In genomic region chr9:93061260-93061751, GRCh38 we compare ENCODE assay signal across 13 cellular contexts. TPM values are rescaled to one million over a fixed set of nuclear protein-coding genes. Genes with fewer than 3 reads are reported as not detected.
DNase-seq lines count a peak whose midpoint lies in the region; ATAC-seq, FAIRE-seq and TF ChIP-seq lines count a peak whose summit lies in the region.
"Had no signal": no experiment of that assay in that cellular context is flagged by ENCODE, and none has a peak within 500 bp of the region (broad histone marks: within the 10 kb centered on the region; RNA-seq: fewer than 3 reads in every experiment).

No MANE protein-coding gene starts in this region.

- DNase-seq in natural killer cell treated with Interleukin-12 subunit alpha and Interleukin-12 subunit beta and Interleukin-15 and Interleukin-18, amount 100 ng/mL, for 72 hours (ENCODE audit: low spot score): no peak
- no peak for DNase-seq in natural killer cell
- DNase-seq in T-helper 17 cell: no peak
- DNase-seq in kidney glomerular epithelial cell (lab: John Stamatoyannopoulos, UW): peak; percentile 7
- no peak for DNase-seq in GM12892 (ENCODE audit: insufficient read length)
- no peak for DNase-seq in NCI-H1694 treated with DMSO at 0.1 percent for 48 hours (lab: John Stamatoyannopoulos, UW)
- DNase-seq: C1 segment of cervical spinal cord; central memory CD4-positive, alpha-beta T cell; esophagus squamous epithelium; sigmoid colon had no signal

- H3K4me1 Mint-ChIP-seq in natural killer cell treated with Interleukin-12 subunit alpha and Interleukin-12 subunit beta and Interleukin-15 and Interleukin-18, amount 100 ng/mL, for 72 hours (ENCODE audit: low read depth in 2 of 2): peaks cover 48 to 59% of the 10 kb centered on the region in 2 donors
- H3K4me1 Mint-ChIP-seq in natural killer cell: peaks cover 45 to 70% of the 10 kb centered on the region in 2 donors
- peaks cover 61% of the 10 kb centered on the region for H3K4me1 Mint-ChIP-seq in T-helper 17 cell

- H3K27me3 Mint-ChIP-seq in natural killer cell treated with Interleukin-12 subunit alpha and Interleukin-12 subunit beta and Interleukin-15 and Interleukin-18, amount 100 ng/mL, for 72 hours: peaks cover 10 to 27% of the 10 kb centered on the region in 2 donors
- H3K27me3 Mint-ChIP-seq in natural killer cell (ENCODE audit: low read depth in 2 of 2): peaks cover 50 to 51% of the 10 kb centered on the region in 2 donors
- H3K27me3 Mint-ChIP-seq in T-helper 17 cell: no peaks in the 10 kb centered on the region

- FAIRE-seq in GM12892 (lab: Jason Lieb, UNC): no peak

- H3K9me3 Mint-ChIP-seq in natural killer cell treated with Interleukin-12 subunit alpha and Interleukin-12 subunit beta and Interleukin-15 and Interleukin-18, amount 100 ng/mL, for 72 hours: no peaks in the 10 kb centered on the region
- H3K9me3 Mint-ChIP-seq in natural killer cell: no peaks in the 10 kb centered on the region

- peak overlapping the region; percentile 87 for H3K4me3 Mint-ChIP-seq in natural killer cell treated with Interleukin-12 subunit alpha and Interleukin-12 subunit beta and Interleukin-15 and Interleukin-18, amount 100 ng/mL, for 72 hours
- H3K4me3 Mint-ChIP-seq in natural killer cell (no peak overlapping the region), T-helper 17 cell (peak overlapping the region; percentile 92)

- no peaks in the 10 kb centered on the region for H3K36me3 Mint-ChIP-seq in natural killer cell treated with Interleukin-12 subunit alpha and Interleukin-12 subunit beta and Interleukin-15 and Interleukin-18, amount 100 ng/mL, for 72 hours
- H3K36me3 Mint-ChIP-seq in natural killer cell: no peaks in the 10 kb centered on the region
- no peaks in the 10 kb centered on the region for H3K36me3 Mint-ChIP-seq in T-helper 17 cell (ENCODE audit: low read depth)

- H3K9me3 ChIP-seq in T-helper 17 cell (ENCODE audit: control insufficient read depth, low read length, poor library complexity, severe bottlenecking): no peaks in the 10 kb centered on the region
- H3K9me3 ChIP-seq: esophagus squamous epithelium, HAP-1, sigmoid colon had no signal

- no peak for TF ChIP-seq POLR2A in GM12892 (IDR thresholded peaks at IDR 0.05; ENCODE audit: low read depth, low read length)

- TF ChIP-seq CTCF in natural killer cell (IDR thresholded peaks at IDR 0.05): no peak

- intact Hi-C loops in natural killer cell (cut with micrococcal nuclease): loop anchor here (5.0 to 10.0 kb wide), 2 partner anchors 34 to 187 kb away; partner anchors contain the start of gene ZNF484

- peak overlapping the region; percentile 57 to 71 for H3K27ac Mint-ChIP-seq in natural killer cell treated with Interleukin-12 subunit alpha and Interleukin-12 subunit beta and Interleukin-15 and Interleukin-18, amount 100 ng/mL, for 72 hours
- H3K27ac Mint-ChIP-seq in natural killer cell: peak overlapping the region in 1 of 2 donors; percentile 24
- peak overlapping the region; percentile 100 for H3K27ac Mint-ChIP-seq in T-helper 17 cell

- ATAC-seq in natural killer cell treated with Interleukin-12 subunit alpha and Interleukin-12 subunit beta and Interleukin-15 and Interleukin-18, amount 100 ng/mL, for 72 hours: no peak
- ATAC-seq in natural killer cell (no peak), T-helper 17 cell (no peak), GM21717 (IDR thresholded peaks at IDR 0.05; ENCODE audit: unreplicated experiment) (no peak), esophagus mucosa (no peak)

RNA-seq across cellular contexts. Expression of gene SUSD3, which starts 2.8 kb away (rescaled TPM):
- total RNA-seq in natural killer cell treated with Interleukin-12 subunit alpha and Interleukin-12 subunit beta and Interleukin-15 and Interleukin-18, amount 100 ng/mL, for 72 hours: 1 to 10 TPM in 1 of 2 donors, under 1 TPM in 1; 0.67 to 3.3 TPM
- total RNA-seq in natural killer cell (1 to 10 TPM; 1.2 to 2.1 (median 1.8) TPM), T-helper 17 cell (10 to 100 TPM; 47.2 to 62.3 TPM), esophagus mucosa (0.96 TPM)
- 17.7 TPM for polyA plus RNA-seq in GM12892 (2012; ENCODE audit: missing spikeins)

RNA-seq across cellular contexts. Expression of gene CARD19, which starts 34.7 kb away (rescaled TPM):
- total RNA-seq in natural killer cell treated with Interleukin-12 subunit alpha and Interleukin-12 subunit beta and Interleukin-15 and Interleukin-18, amount 100 ng/mL, for 72 hours: 10 to 100 TPM; 21.7 to 23.4 TPM
- total RNA-seq in natural killer cell (10 to 100 TPM; 30.7 to 49.1 (median 42.6) TPM), T-helper 17 cell (10 to 100 TPM; 45.2 to 54.4 TPM), esophagus mucosa (19.9 TPM)
- 5.3 TPM for polyA plus RNA-seq in GM12892 (2012; ENCODE audit: missing spikeins)

Comparison
In these comparisons a context has a peak if more than half of its experiments do, and no peak if none do; other contexts are left out.
1. RNA of gene SUSD3, which starts 2.8 kb away (total RNA-seq): 47.2 to 62.3 TPM in T-helper 17 cell; 0.67 to 3.3 TPM in natural killer cell treated with Interleukin-12 subunit alpha and Interleukin-12 subunit beta and Interleukin-15 and Interleukin-18, amount 100 ng/mL, for 72 hours, 1.2 to 2.1 TPM in natural killer cell and 0.96 TPM in esophagus mucosa (single experiment); every median in the first group is over 10 times any median in the second.